Comparison of ENCODE assay signal across 8 cellular contexts in the genomic region with DNA sequence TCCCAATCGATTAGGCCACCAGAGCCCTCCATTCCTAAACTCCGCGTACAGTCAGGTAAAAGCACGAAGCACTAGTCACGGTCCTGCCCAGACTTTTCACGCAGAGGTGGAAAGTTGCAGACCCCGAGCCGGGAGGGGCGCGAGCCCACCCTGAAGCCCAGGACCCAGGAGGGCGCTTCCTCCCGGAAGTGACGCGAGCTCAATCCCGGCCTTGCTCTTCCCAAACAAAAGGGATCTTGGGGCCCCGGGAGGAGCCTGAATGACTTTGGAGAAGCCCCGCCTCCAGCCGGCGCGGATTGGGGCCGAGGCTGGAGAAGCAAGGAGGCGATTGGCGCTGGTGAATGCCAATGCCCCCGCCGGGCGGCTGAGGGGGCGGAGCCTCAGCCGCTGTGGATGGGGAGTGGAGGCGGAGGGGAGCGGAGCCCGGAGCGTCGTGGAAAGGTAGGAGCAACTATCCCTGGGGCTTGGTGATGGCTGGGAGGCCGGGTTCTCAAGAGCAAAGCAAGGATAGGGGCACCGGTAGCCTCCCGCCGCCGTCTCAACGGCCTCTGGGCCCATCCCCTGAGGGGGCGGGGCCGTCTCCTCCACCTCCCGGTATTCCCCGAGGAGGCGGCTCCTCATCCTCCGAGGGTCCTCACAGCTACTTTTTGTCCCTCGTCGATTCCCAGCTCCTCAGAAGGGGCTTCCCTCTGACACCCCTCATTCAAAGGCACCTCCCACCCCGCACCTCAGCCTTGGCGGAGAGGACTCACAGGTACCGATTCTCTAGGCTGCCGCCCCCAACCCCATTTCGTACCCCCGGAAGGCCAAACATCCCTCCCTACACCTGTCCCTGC. TPM values are rescaled to one million over a fixed set of nuclear protein-coding genes. Genes with fewer than 3 reads are reported as not detected.
DNase-seq lines count a peak whose midpoint lies in the region; ATAC-seq and TF ChIP-seq lines count a peak whose summit lies in the region.

A gene with protein sequence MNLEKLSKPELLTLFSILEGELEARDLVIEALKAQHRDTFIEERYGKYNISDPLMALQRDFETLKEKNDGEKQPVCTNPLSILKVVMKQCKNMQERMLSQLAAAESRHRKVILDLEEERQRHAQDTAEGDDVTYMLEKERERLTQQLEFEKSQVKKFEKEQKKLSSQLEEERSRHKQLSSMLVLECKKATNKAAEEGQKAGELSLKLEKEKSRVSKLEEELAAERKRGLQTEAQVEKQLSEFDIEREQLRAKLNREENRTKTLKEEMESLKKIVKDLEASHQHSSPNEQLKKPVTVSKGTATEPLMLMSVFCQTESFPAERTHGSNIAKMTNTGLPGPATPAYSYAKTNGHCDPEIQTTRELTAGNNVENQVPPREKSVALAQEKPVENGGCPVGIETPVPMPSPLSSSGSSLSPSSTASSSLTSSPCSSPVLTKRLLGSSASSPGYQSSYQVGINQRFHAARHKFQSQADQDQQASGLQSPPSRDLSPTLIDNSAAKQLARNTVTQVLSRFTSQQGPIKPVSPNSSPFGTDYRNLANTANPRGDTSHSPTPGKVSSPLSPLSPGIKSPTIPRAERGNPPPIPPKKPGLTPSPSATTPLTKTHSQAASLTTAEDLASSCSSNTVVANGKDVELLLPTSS (plus strand): TSS at position 383 of the 836 bp plus-strand sequence. CDS start 19,952 bp downstream, outside the sequence.

- peak within 1 kb of the TSS; percentile 99 for H3K4me3 ChIP-seq in AG09309 (ENCODE audit: control insufficient read depth, low read depth, low read length)
- H3K4me3 ChIP-seq in colonic mucosa: peak within 1 kb of the TSS; percentile 93

- H3K9ac ChIP-seq in colonic mucosa (ENCODE audit: low read depth in 2 of 2, low read length in 2 of 2): peak within 1 kb of the TSS; percentile 94 to 98

- H3K27ac ChIP-seq in colonic mucosa: peak within 1 kb of the TSS; percentile 96

- TF ChIP-seq CTCF in AG09309 (IDR thresholded peaks at IDR 0.05; ENCODE audit: control insufficient read depth, insufficient read depth, low read depth, low read length, missing control alignments) (no peak), colonic mucosa (IDR thresholded peaks at IDR 0.05) (no peak)

- intact Hi-C loops in colonic mucosa (cut with DNase I): no loop called here
- intact Hi-C loops in left colon (cut with DNase I, micrococcal nuclease): loop anchor here (10.0 kb wide), 2 partner anchors 69 to 219 kb away; partner anchors contain the start of genes CAPZA1 (in 1 of the 2) and ST7L (in 1 of the 2)

- ATAC-seq in GM19043 (IDR thresholded peaks at IDR 0.05; ENCODE audit: low read depth, unreplicated experiment): peak; percentile 78
- ATAC-seq in HG03354 (IDR thresholded peaks at IDR 0.05; ENCODE audit: poor library complexity, severe bottlenecking, unreplicated experiment): peak; percentile 88
- ATAC-seq in left colon: peak; percentile 75

- DNase-seq in AG09309 (ENCODE audit: low read depth) (peak; percentile 72), NCI-H446 treated with DMSO at 0.1 percent for 48 hours (lab: John Stamatoyannopoulos, UW) (peak; percentile 92), colonic mucosa (peak; percentile 99), left colon (peak; percentile 97 to 98)
- peak; percentile 88 for DNase-seq in activated CD4-positive, alpha-beta T cell treated with anti-CD3 and anti-CD28 coated beads for 48 hours
- peak; percentile 67 to 78 for DNase-seq in stimulated activated CD4-positive, alpha-beta T cell treated with anti-CD3 and anti-CD28 coated beads, Interleukin-1b, Interleukin-23, amount 100 ng/mL, for 4 hours (ENCODE audit: low read depth in 2 of 2)

- H3K27me3 ChIP-seq in colonic mucosa: no peaks in the 10 kb centered on the region

- no peaks in the 10 kb centered on the region for H3K9me3 ChIP-seq in colonic mucosa

- no peaks in the 10 kb centered on the region for H3K36me3 ChIP-seq in colonic mucosa

- H3K4me1 ChIP-seq in colonic mucosa: peaks cover 10% of the 10 kb centered on the region

RNA-seq across cellular contexts. Expression of the gene that starts here (rescaled TPM):
- 10 to 100 TPM; 47.1 to 93.3 TPM for total RNA-seq in colonic mucosa
- 10 to 100 TPM; 83.3 to 85.1 TPM for total RNA-seq in left colon

Comparison
In these comparisons a context has a peak if more than half of its experiments do, and no peak if none do; other contexts are left out.
1. Peak in every context shown above with its lines: DNase-seq, ATAC-seq, H3K4me3 ChIP-seq and H3K27ac ChIP-seq.